In the genomic region with DNA sequence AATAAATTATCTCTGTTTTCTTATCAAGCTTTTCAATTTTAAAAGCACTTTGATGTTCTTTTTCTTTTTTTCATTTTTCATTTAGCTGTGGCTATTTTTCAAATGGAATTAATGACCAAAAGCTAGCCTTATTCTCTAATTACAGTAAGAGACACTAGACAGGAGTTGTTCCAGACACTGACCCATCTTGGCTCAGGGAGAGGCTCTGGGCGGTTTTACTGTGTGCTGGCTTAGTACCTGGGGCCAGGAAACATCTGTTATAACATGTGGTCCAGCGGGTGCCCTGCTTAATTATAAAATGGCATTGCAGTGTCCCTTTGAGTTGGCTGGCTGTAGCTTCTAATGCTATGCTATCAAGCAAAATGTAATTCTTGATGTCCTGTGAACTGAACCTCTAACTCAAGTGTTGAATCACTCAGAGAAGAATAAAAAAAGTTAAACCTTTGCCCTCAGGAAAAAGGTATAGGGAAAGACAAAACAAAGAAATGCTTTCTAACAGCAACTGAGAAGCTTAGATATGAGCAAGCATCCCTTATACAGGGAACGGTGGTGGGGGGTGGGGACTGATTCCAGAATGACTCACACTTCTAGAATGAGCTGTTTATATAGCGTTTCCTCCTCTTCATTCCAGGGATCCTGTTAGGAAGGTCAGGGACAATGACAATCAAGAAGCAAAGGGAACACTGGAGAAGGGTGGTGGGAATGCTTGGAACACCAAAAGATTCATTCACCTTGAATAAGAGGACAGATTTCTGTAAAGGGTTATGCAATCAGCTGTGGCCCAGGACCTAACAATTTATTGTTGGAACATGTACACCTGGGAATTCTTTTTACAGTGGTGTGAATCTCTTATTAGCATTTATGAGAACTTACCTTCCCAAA, we compare ENCODE assay signal across 9 cellular contexts. TPM values are rescaled to one million over a fixed set of nuclear protein-coding genes. Genes with fewer than 3 reads are reported as not detected.
A peak's percentile ranks its signal among the peaks of the same experiment; 100 is the strongest.
DNase-seq lines count a peak whose midpoint lies in the region; TF ChIP-seq lines count a peak whose summit lies in the region.
"Had no signal": no experiment of that assay in that cellular context is flagged by ENCODE, and none has a peak within 500 bp of the region (broad histone marks: within the 10 kb centered on the region; RNA-seq: fewer than 3 reads in every experiment).

No MANE protein-coding gene starts in this region.

- no peaks in the 10 kb centered on the region for H3F3A ChIP-seq in MM.1S (ENCODE audit: insufficient read depth, low read length)

- H4K20me1 ChIP-seq in MM.1S (ENCODE audit: insufficient read depth, low read length): no peaks in the 10 kb centered on the region

- H3K4me3 ChIP-seq in MG63: no peak overlapping the region
- no peak overlapping the region for H3K4me3 ChIP-seq in mesodermal cell (ENCODE audit: extremely low read depth, insufficient read depth, low read length, poor library complexity, severe bottlenecking)
- H3K4me3 ChIP-seq in MM.1S (ENCODE audit: low read length): no peak overlapping the region

- H3K27me3 ChIP-seq in MG63 (no peaks in the 10 kb centered on the region), MM.1S (replicated peaks; ENCODE audit: insufficient read depth, low read length) (no peaks in the 10 kb centered on the region)

- H3K4me3 Mint-ChIP-seq in endothelial cell (ENCODE audit: unreplicated experiment): peak overlapping the region; percentile 51
- H3K4me3 Mint-ChIP-seq in immature natural killer cell: no peak overlapping the region
- H3K4me3 Mint-ChIP-seq: activated CD4-positive, alpha-beta memory T cell treated with anti-CD3 and anti-CD28 coated beads for 36 hours had no signal

- WGBS in mesodermal cell (ENCODE audit: insufficient coverage in 2 of 2), 2 experiments: 50 to 61% methylated on average over 2 of the region's 4 CpGs

- no peaks in the 10 kb centered on the region for H3K9me3 Mint-ChIP-seq in endothelial cell (ENCODE audit: unreplicated experiment)
- H3K9me3 Mint-ChIP-seq in immature natural killer cell: peaks cover 0 to 1% (median 0%) of the 10 kb centered on the region in 6 donors
- H3K9me3 Mint-ChIP-seq: activated CD4-positive, alpha-beta memory T cell treated with anti-CD3 and anti-CD28 coated beads for 36 hours had no signal

- H3K27ac Mint-ChIP-seq in endothelial cell (ENCODE audit: unreplicated experiment): peak overlapping the region; percentile 97
- H3K27ac Mint-ChIP-seq in immature natural killer cell: no peak overlapping the region
- H3K27ac Mint-ChIP-seq: activated CD4-positive, alpha-beta memory T cell treated with anti-CD3 and anti-CD28 coated beads for 36 hours had no signal

- no peaks in the 10 kb centered on the region for H3K9me2 ChIP-seq in MM.1S (replicated peaks; ENCODE audit: insufficient read depth, low read length)

- peak overlapping the region; percentile 68 for H3K27ac ChIP-seq in mesodermal cell (ENCODE audit: low read depth, low read length, severe bottlenecking)
- H3K27ac ChIP-seq in MM.1S (ENCODE audit: low read length): no peak overlapping the region

- H3K4me1 Mint-ChIP-seq in endothelial cell (ENCODE audit: unreplicated experiment): peaks cover 25% of the 10 kb centered on the region
- H3K4me1 Mint-ChIP-seq in immature natural killer cell: no peaks in the 10 kb centered on the region

- H3K9ac ChIP-seq in MM.1S (ENCODE audit: low read length): no peak overlapping the region

- no peaks in the 10 kb centered on the region for H3K36me3 ChIP-seq in MG63
- no peaks in the 10 kb centered on the region for H3K36me3 ChIP-seq in mesodermal cell (ENCODE audit: control insufficient read depth, insufficient read depth, low read length)
- no peaks in the 10 kb centered on the region for H3K36me3 ChIP-seq in MM.1S (replicated peaks; ENCODE audit: insufficient read depth, low read length)

- H3K36me3 Mint-ChIP-seq in endothelial cell (ENCODE audit: low read depth, unreplicated experiment): no peaks in the 10 kb centered on the region
- no peaks in the 10 kb centered on the region for H3K36me3 Mint-ChIP-seq in immature natural killer cell
- H3K36me3 Mint-ChIP-seq: activated CD4-positive, alpha-beta memory T cell treated with anti-CD3 and anti-CD28 coated beads for 36 hours had no signal

- TF ChIP-seq CTCF in endothelial cell (IDR thresholded peaks at IDR 0.05; ENCODE audit: unreplicated experiment) (no peak), MM.1S (IDR thresholded peaks at IDR 0.05; ENCODE audit: low read length) (no peak)

- H3K27me3 Mint-ChIP-seq in endothelial cell (ENCODE audit: unreplicated experiment) (no peaks in the 10 kb centered on the region), immature natural killer cell (ENCODE audit: low read depth in 3 of 3) (no peaks in the 10 kb centered on the region)

- no peak overlapping the region for H2AFZ ChIP-seq in MM.1S (ENCODE audit: low read length)

- H3K4me2 ChIP-seq in MM.1S (ENCODE audit: low read depth, low read length): no peak overlapping the region

- no peaks in the 10 kb centered on the region for H3K79me2 ChIP-seq in MM.1S (ENCODE audit: low read length)

- H3K9me3 ChIP-seq in MG63: peaks cover 6% of the 10 kb centered on the region; the same call in 1 of the 2 replicates
- H3K9me3 ChIP-seq in mesodermal cell (ENCODE audit: control insufficient read depth, low read length): peaks cover 6% of the 10 kb centered on the region
- no peaks in the 10 kb centered on the region for H3K9me3 ChIP-seq in MM.1S (replicated peaks; ENCODE audit: insufficient read depth, low read length)

- DNase-seq in AG20443 (ENCODE audit: low spot score): peak; percentile 64
- peak; percentile 100 for DNase-seq in MG63
- peak; percentile 54 for DNase-seq in endothelial cell (ENCODE audit: low spot score)
- no peak for DNase-seq in MM.1S
- no peak for DNase-seq in activated effector memory CD4-positive, alpha-beta T cell treated with Interleukin-2 at 50 U/mL for 16 hours
- DNase-seq in immature natural killer cell: no peak
- DNase-seq in activated CD4-positive, alpha-beta T cell treated with anti-CD3 and anti-CD28 coated beads, Interleukin-2, amount 50 U/mL, for 4 hours: no peak
- DNase-seq: activated CD4-positive, alpha-beta memory T cell treated with anti-CD3 and anti-CD28 coated beads for 36 hours had no signal

- H3K4me1 ChIP-seq in mesodermal cell (ENCODE audit: control insufficient read depth, insufficient read depth, low read length, poor library complexity, severe bottlenecking): peaks cover 14% of the 10 kb centered on the region
- H3K4me1 ChIP-seq in MM.1S (ENCODE audit: low read length): no peaks in the 10 kb centered on the region

RNA-seq across cellular contexts. Expression of a gene that starts 58.7 kb away (rescaled TPM):
- total RNA-seq in MG63 (2014; rRNA removed; shearing (Covaris generic); ENCODE audit: low replicate concordance): 47.3 and 62.1 TPM in 2 replicates
- 120 TPM for total RNA-seq in endothelial cell (ENCODE audit: unreplicated experiment)
- polyA plus RNA-seq in mesodermal cell (2013, experiment 1 of 2): 1.9 TPM
- 1.7 TPM for polyA plus RNA-seq in mesodermal cell (2013, experiment 2 of 2)
- not detected for polyA plus RNA-seq in immature natural killer cell
- total RNA-seq: activated CD4-positive, alpha-beta memory T cell treated with anti-CD3 and anti-CD28 coated beads for 36 hours had no signal

Comparison
In these comparisons a context has a peak if more than half of its experiments do, and no peak if none do; other contexts are left out.
1. DNase-seq: peak in AG20443 (single experiment), MG63 (single experiment) and endothelial cell (single experiment); none in MM.1S (single experiment), activated effector memory CD4-positive, alpha-beta T cell treated with Interleukin-2 at 50 U/mL for 16 hours (single experiment), immature natural killer cell (0 of 3) and activated CD4-positive, alpha-beta T cell treated with anti-CD3 and anti-CD28 coated beads, Interleukin-2, amount 50 U/mL, for 4 hours (0 of 2).